In the genomic region with DNA sequence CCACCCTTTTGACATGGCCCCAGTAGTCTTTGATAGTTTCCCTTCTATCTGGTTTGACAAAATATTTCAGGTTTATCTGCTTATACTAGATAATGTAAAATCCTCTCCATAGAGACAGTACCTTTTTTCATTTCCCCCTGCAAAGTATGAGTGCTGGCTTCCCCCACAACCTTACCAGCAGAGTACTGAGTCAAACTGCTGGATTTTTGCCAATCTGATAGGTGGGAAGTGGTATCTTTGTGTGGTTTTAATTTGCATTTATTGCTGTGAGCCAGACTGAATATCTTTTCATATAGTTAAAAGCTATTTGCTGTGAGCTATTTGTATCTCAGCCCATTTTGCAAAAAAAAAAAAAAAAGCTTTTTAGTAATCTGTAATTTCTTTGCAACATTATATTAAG, we compare ENCODE assay signal across 1 cellular context.
A peak's percentile ranks its signal among the peaks of the same experiment; 100 is the strongest.
TF ChIP-seq lines count a peak whose summit lies in the region.

No MANE protein-coding gene starts in this region.

TF ChIP-seq in HEK293, 187 proteins besides CTCF, POLR2A, EP300 and RAD21:
- TF ChIP-seq ZNF18 (tag by site-specific recombination; IDR thresholded peaks at IDR 0.05) (0 out of 2 replicates have a peak, but pooled peaks have one; percentile 22), ZBTB8A (tag by site-specific recombination; IDR thresholded peaks at IDR 0.05) (no peak), ZSCAN30 (tag by site-specific recombination; IDR thresholded peaks at IDR 0.05) (no peak), REST (tag by site-specific recombination; IDR thresholded peaks at IDR 0.05) (no peak), ZNF596 (tag by site-specific recombination; IDR thresholded peaks at IDR 0.05) (no peak)
- TF ChIP-seq, protein P1, sequence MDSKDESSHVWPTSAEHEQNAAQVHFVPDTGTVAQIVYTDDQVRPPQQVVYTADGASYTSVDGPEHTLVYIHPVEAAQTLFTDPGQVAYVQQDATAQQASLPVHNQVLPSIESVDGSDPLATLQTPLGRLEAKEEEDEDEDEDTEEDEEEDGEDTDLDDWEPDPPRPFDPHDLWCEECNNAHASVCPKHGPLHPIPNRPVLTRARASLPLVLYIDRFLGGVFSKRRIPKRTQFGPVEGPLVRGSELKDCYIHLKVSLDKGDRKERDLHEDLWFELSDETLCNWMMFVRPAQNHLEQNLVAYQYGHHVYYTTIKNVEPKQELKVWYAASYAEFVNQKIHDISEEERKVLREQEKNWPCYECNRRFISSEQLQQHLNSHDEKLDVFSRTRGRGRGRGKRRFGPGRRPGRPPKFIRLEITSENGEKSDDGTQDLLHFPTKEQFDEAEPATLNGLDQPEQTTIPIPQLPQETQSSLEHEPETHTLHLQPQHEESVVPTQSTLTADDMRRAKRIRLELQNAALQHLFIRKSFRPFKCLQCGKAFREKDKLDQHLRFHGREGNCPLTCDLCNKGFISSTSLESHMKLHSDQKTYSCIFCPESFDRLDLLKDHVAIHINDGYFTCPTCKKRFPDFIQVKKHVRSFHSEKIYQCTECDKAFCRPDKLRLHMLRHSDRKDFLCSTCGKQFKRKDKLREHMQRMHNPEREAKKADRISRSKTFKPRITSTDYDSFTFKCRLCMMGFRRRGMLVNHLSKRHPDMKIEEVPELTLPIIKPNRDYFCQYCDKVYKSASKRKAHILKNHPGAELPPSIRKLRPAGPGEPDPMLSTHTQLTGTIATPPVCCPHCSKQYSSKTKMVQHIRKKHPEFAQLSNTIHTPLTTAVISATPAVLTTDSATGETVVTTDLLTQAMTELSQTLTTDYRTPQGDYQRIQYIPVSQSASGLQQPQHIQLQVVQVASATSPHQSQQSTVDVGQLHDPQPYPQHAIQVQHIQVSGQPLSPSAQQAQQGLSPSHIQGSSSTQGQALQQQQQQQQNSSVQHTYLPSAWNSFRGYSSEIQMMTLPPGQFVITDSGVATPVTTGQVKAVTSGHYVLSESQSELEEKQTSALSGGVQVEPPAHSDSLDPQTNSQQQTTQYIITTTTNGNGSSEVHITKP (tag by site-specific recombination; IDR thresholded peaks at IDR 0.05) = peak; percentile 18; the same call in 1 of the 2 replicates
